Comparison of ENCODE assay signal across 9 cellular contexts in genomic region chr18:3652380-3653262, GRCh38.
DNase-seq lines count a peak whose midpoint lies in the region; ATAC-seq and TF ChIP-seq lines count a peak whose summit lies in the region.
"Had no signal": no experiment of that assay in that cellular context is flagged by ENCODE, and none has a peak within 500 bp of the region (broad histone marks: within the 10 kb centered on the region; RNA-seq: fewer than 3 reads in every experiment).

No MANE protein-coding gene starts in this region.

- peak overlapping the region; percentile 97 for H3K27ac Mint-ChIP-seq in chondrocyte (ENCODE audit: unreplicated experiment)
- H3K27ac Mint-ChIP-seq in mesothelial cell of epicardium: peak overlapping the region; percentile 93
- peak overlapping the region; percentile 98 for H3K27ac Mint-ChIP-seq in stimulated activated naive CD8-positive, alpha-beta T cell treated with anti-CD3 and anti-CD28 coated beads, Interleukin-15, Interleukin-2, amounts not matched to agents 100 ng/mL and 50 ng/mL, for 24 hours

- no peaks in the 10 kb centered on the region for H3K36me3 ChIP-seq in sigmoid colon

- H3K4me1 ChIP-seq in sigmoid colon: peaks cover 0 to 8% (median 2%) of the 10 kb centered on the region in 4 donors

- H3K9me3 ChIP-seq in sigmoid colon: no peaks in the 10 kb centered on the region

- TF ChIP-seq POLR2A in sigmoid colon (IDR thresholded peaks at IDR 0.05): no peak

- intact Hi-C loops in sigmoid colon (cut with DNase I): no loop called here

- peak; percentile 53 for TF ChIP-seq CTCF in chondrocyte (IDR thresholded peaks at IDR 0.05)
- TF ChIP-seq CTCF in mesothelial cell of epicardium (IDR thresholded peaks at IDR 0.05; ENCODE audit: unreplicated experiment): no peak
- TF ChIP-seq CTCF in sigmoid colon (IDR thresholded peaks at IDR 0.05): no peak

- H3K27ac ChIP-seq in sigmoid colon: no peak overlapping the region

- H3K4me1 Mint-ChIP-seq in chondrocyte (ENCODE audit: low read depth) (peaks cover 41% of the 10 kb centered on the region), mesothelial cell of epicardium (peaks cover 49% of the 10 kb centered on the region)
- peaks cover 49% of the 10 kb centered on the region for H3K4me1 Mint-ChIP-seq in stimulated activated naive CD8-positive, alpha-beta T cell treated with anti-CD3 and anti-CD28 coated beads, Interleukin-15, Interleukin-2, amounts not matched to agents 100 ng/mL and 50 ng/mL, for 24 hours (ENCODE audit: low read depth)

- no peak overlapping the region for H3K4me3 ChIP-seq in sigmoid colon

- no peaks in the 10 kb centered on the region for H3K27me3 Mint-ChIP-seq in chondrocyte (ENCODE audit: low read depth)
- H3K27me3 Mint-ChIP-seq in mesothelial cell of epicardium (ENCODE audit: low read depth): no peaks in the 10 kb centered on the region
- H3K27me3 Mint-ChIP-seq in stimulated activated naive CD8-positive, alpha-beta T cell treated with anti-CD3 and anti-CD28 coated beads, Interleukin-15, Interleukin-2, amounts not matched to agents 100 ng/mL and 50 ng/mL, for 24 hours: no peaks in the 10 kb centered on the region

- peak in 1 of 4 donors; percentile 7 for TF ChIP-seq EP300 in sigmoid colon (IDR thresholded peaks at IDR 0.05)

- DNase-seq in activated T-cell treated with anti-CD3 and anti-CD28 coated beads for 24 hours (ENCODE audit: low read depth) (peak; percentile 64), T1000 (lab: John Stamatoyannopoulos, UW) (peak; percentile 66), chondrocyte (ENCODE audit: low spot score) (no peak), mesothelial cell of epicardium (ENCODE audit: low spot score in 2 of 2, unreplicated experiment in 2 of 2) (peak in 1 of 2 experiments; percentile 51), sigmoid colon (no peak)
- no peak for DNase-seq in activated T-cell treated with anti-CD3 and anti-CD28 coated beads, Interleukin-2, amount 50 U/mL, for 1 hour
- DNase-seq: DND-41 had no signal

- H3K27me3 ChIP-seq in sigmoid colon: no peaks in the 10 kb centered on the region

- no peaks in the 10 kb centered on the region for H3K36me3 Mint-ChIP-seq in chondrocyte (ENCODE audit: low read depth)
- H3K36me3 Mint-ChIP-seq in mesothelial cell of epicardium: no peaks in the 10 kb centered on the region
- H3K36me3 Mint-ChIP-seq in stimulated activated naive CD8-positive, alpha-beta T cell treated with anti-CD3 and anti-CD28 coated beads, Interleukin-15, Interleukin-2, amounts not matched to agents 100 ng/mL and 50 ng/mL, for 24 hours (ENCODE audit: low read depth): peaks cover 8% of the 10 kb centered on the region

- 44 to 68% methylated on average over 13 of the region's 13 CpGs for WGBS in sigmoid colon, 2 donors

- no peak for ATAC-seq in HG03196 (IDR thresholded peaks at IDR 0.05; ENCODE audit: unreplicated experiment)

- H3K9me3 Mint-ChIP-seq in chondrocyte (ENCODE audit: low read depth) (no peaks in the 10 kb centered on the region), mesothelial cell of epicardium (no peaks in the 10 kb centered on the region)
- no peaks in the 10 kb centered on the region for H3K9me3 Mint-ChIP-seq in stimulated activated naive CD8-positive, alpha-beta T cell treated with anti-CD3 and anti-CD28 coated beads, Interleukin-15, Interleukin-2, amounts not matched to agents 100 ng/mL and 50 ng/mL, for 24 hours

- peak overlapping the region; percentile 47 for H3K4me3 Mint-ChIP-seq in chondrocyte (ENCODE audit: unreplicated experiment)
- H3K4me3 Mint-ChIP-seq in mesothelial cell of epicardium: no peak overlapping the region
- peak overlapping the region; percentile 71 for H3K4me3 Mint-ChIP-seq in stimulated activated naive CD8-positive, alpha-beta T cell treated with anti-CD3 and anti-CD28 coated beads, Interleukin-15, Interleukin-2, amounts not matched to agents 100 ng/mL and 50 ng/mL, for 24 hours

Comparison
In these comparisons a context has a peak if more than half of its experiments do, and no peak if none do; other contexts are left out.
1. DNase-seq: peak in activated T-cell treated with anti-CD3 and anti-CD28 coated beads for 24 hours (single experiment) and T1000 (single experiment); none in activated T-cell treated with anti-CD3 and anti-CD28 coated beads, Interleukin-2, amount 50 U/mL, for 1 hour (single experiment), chondrocyte (single experiment) and sigmoid colon (single experiment).
2. Peak in every context shown above with its lines, with median percentiles within 50 percentile points of each other: H3K27ac Mint-ChIP-seq.